28 cellular contexts compared by ENCODE assay signal in the genomic region with DNA sequence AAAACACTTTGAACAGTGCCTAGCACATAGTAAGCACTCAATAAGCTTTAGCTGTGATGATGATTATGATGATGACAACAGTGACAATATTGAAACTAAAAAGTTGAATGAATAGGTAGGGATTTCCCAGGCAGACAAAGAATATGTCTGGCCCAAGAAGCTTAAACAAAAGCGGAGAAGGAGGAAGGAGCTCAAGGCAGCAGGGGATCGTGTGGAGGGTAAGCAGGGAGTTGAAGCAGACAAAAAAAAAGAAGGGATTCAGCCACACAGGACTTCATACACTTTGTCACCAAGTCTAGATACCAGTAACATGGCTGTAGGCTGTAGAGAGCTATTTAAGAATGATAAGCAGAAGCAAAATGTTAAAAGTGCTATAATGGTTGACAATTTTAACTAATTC.
"Had no signal": no experiment of that assay in that cellular context is flagged by ENCODE, and none has a peak within 500 bp of the region (broad histone marks: within the 10 kb centered on the region; RNA-seq: fewer than 3 reads in every experiment).

No MANE protein-coding gene starts in this region.

- H3K4me1 ChIP-seq: parathyroid adenoma, psoas muscle, right lobe of liver, sigmoid colon, stomach, thyroid gland, tibial nerve, upper lobe of left lung had no signal

- H3K36me3 Mint-ChIP-seq: natural killer cell; stimulated activated effector memory CD8-positive, alpha-beta T cell treated with anti-CD3 and anti-CD28 coated beads, Interleukin-12 subunit alpha, Interleukin-12 subunit beta, amount 100 ng/mL, for 72 hours; stimulated activated naive B cell treated with anti-CD40 and anti-IgM and Interleukin-4, amounts not matched to agents 10 μg/mL and 1 μg/mL and 100 μg/mL, for 72 hours had no signal

- ATAC-seq: naive thymus-derived CD4-positive, alpha-beta T cell; natural killer cell; psoas muscle; right cardiac atrium; right lobe of liver; stimulated activated effector memory CD8-positive, alpha-beta T cell treated with anti-CD3 and anti-CD28 coated beads, Interleukin-12 subunit alpha, Interleukin-12 subunit beta, amount 100 ng/mL, for 72 hours; stimulated activated naive B cell treated with anti-CD40 and anti-IgM and Interleukin-4, amounts not matched to agents 10 μg/mL and 1 μg/mL and 100 μg/mL, for 72 hours had no signal

- H3K4me1 Mint-ChIP-seq: naive thymus-derived CD4-positive, alpha-beta T cell; natural killer cell; stimulated activated effector memory CD8-positive, alpha-beta T cell treated with anti-CD3 and anti-CD28 coated beads, Interleukin-12 subunit alpha, Interleukin-12 subunit beta, amount 100 ng/mL, for 72 hours; stimulated activated naive B cell treated with anti-CD40 and anti-IgM and Interleukin-4, amounts not matched to agents 10 μg/mL and 1 μg/mL and 100 μg/mL, for 72 hours had no signal

- H3K36me3 ChIP-seq: ovary, right lobe of liver, sigmoid colon, stomach, thoracic aorta, thyroid gland, tibial nerve, upper lobe of left lung had no signal

- H3K27me3 Mint-ChIP-seq: stimulated activated naive B cell treated with anti-CD40 and anti-IgM and Interleukin-4, amounts not matched to agents 10 μg/mL and 1 μg/mL and 100 μg/mL, for 72 hours; stimulated activated naive CD8-positive, alpha-beta T cell treated with anti-CD3 and anti-CD28 coated beads, Interleukin-15, Interleukin-2, amounts not matched to agents 100 ng/mL and 50 ng/mL, for 24 hours had no signal

- H3K27ac Mint-ChIP-seq: natural killer cell; nephron; progenitor cell of endocrine pancreas; stimulated activated effector memory CD8-positive, alpha-beta T cell treated with anti-CD3 and anti-CD28 coated beads, Interleukin-12 subunit alpha, Interleukin-12 subunit beta, amount 100 ng/mL, for 72 hours; stimulated activated naive B cell treated with anti-CD40 and anti-IgM and Interleukin-4, amounts not matched to agents 10 μg/mL and 1 μg/mL and 100 μg/mL, for 72 hours; stimulated activated naive CD8-positive, alpha-beta T cell treated with anti-CD3 and anti-CD28 coated beads, Interleukin-15, Interleukin-2, amounts not matched to agents 100 ng/mL and 50 ng/mL, for 24 hours had no signal

- H3K4me3 ChIP-seq: ovary, psoas muscle, right lobe of liver, sigmoid colon, stomach, thoracic aorta, thyroid gland, tibial nerve, upper lobe of left lung had no signal

- H3K9ac ChIP-seq: parathyroid adenoma had no signal

- H3K27me3 ChIP-seq: ovary, right lobe of liver, sigmoid colon, stomach, thyroid gland, tibial nerve, upper lobe of left lung had no signal

- DNase-seq: naive thymus-derived CD4-positive, alpha-beta T cell; natural killer cell; occipital lobe; ovary; posterior cingulate gyrus; psoas muscle; right cardiac atrium; right lobe of liver; sigmoid colon; small intestine; stimulated activated CD4-positive, alpha-beta T cell treated with anti-CD3 and anti-CD28 coated beads, Interleukin-15, amount 100 ng/mL, for 24 hours; stimulated activated CD4-positive, alpha-beta T cell treated with anti-CD3 and anti-CD28 coated beads, Interleukin-2, amount 100 ng/mL, for 24 hours; stimulated activated CD4-positive, alpha-beta T cell treated with anti-CD3 and anti-CD28 coated beads, Interleukin-2, amount 100 ng/mL, for 48 hours; stimulated activated CD4-positive, alpha-beta T cell treated with anti-CD3 and anti-CD28 coated beads, Interleukin-4, amount 100 ng/mL, for 24 hours; stimulated activated naive B cell treated with anti-CD40 and anti-IgM and Interleukin-4, amounts not matched to agents 10 μg/mL and 1 μg/mL and 100 μg/mL, for 72 hours; stimulated activated naive CD4-positive, alpha-beta T cell treated with Interleukin-2 at 50 U/mL for 16 hours; stomach; trophoblast cell; upper lobe of left lung had no signal

- H3K4me3 Mint-ChIP-seq: naive thymus-derived CD4-positive, alpha-beta T cell; natural killer cell; nephron; stimulated activated effector memory CD8-positive, alpha-beta T cell treated with anti-CD3 and anti-CD28 coated beads, Interleukin-12 subunit alpha, Interleukin-12 subunit beta, amount 100 ng/mL, for 72 hours; stimulated activated naive B cell treated with anti-CD40 and anti-IgM and Interleukin-4, amounts not matched to agents 10 μg/mL and 1 μg/mL and 100 μg/mL, for 72 hours; stimulated activated naive CD8-positive, alpha-beta T cell treated with anti-CD3 and anti-CD28 coated beads, Interleukin-15, Interleukin-2, amounts not matched to agents 100 ng/mL and 50 ng/mL, for 24 hours had no signal

- H2AFZ ChIP-seq: parathyroid adenoma had no signal

- H3K9me3 ChIP-seq: ovary, right lobe of liver, thyroid gland, upper lobe of left lung had no signal

- H3K79me2 ChIP-seq: parathyroid adenoma had no signal

- FAIRE-seq: small intestine, urothelium cell line had no signal

- H3K27ac ChIP-seq: ovary, parathyroid adenoma, psoas muscle, right lobe of liver, sigmoid colon, stomach, thoracic aorta, thyroid gland, tibial nerve, upper lobe of left lung had no signal
